ENCODE assay signal across 7 cellular contexts in the genomic region with DNA sequence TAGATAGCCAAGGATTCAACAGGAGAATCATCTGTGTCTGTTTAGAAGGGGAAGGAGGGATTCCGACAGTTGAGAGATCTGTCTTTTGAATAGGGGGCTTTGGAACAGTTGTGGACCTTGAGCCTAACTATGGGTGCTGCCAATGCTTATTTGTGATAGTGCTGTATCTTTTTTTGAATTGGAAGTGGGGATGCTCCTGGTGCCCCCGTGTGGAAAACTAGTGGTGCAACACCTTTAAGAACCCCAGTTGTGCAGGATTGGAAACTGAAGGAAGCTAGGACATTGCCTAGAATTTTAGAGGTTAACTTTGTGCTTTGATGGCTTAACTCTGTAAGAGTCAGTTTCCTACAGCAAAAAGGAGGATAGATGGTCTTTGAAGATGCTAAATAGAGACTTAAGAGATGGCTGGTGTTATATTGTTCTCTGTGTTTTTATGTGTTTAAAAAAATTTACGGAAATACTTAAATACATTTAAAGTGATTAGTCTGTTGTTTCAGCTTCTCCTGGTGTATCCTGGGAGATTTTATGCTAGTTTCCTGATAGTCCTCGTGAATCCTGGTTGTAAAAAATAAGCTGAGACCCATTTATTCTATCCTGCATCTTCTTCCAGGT.
A peak's percentile ranks its signal among the peaks of the same experiment; 100 is the strongest.
DNase-seq lines count a peak whose midpoint lies in the region; ATAC-seq lines count a peak whose summit lies in the region.

No MANE protein-coding gene starts in this region.

- H3K27ac ChIP-seq in caudate nucleus (ENCODE audit: low read depth, low read length): no peak overlapping the region

- ATAC-seq in left lobe of liver (peak; percentile 91), HG03565 (IDR thresholded peaks at IDR 0.05; ENCODE audit: unreplicated experiment) (no peak)

- peak; percentile 34 for DNase-seq in GF-D8 (lab: John Stamatoyannopoulos, UW)
- DNase-seq in Kasumi-1 (lab: John Stamatoyannopoulos, UW): peak; percentile 82 to 92
- DNase-seq in T follicular helper cell (ENCODE audit: low read depth): peak; percentile 16
- DNase-seq in caudate nucleus (lab: John Stamatoyannopoulos, UW): peak in 31 of 61 donors; percentile 1 to 49 (median 9)
- no peak for DNase-seq in left lobe of liver (ENCODE audit: low spot score)
- peak; percentile 8 for DNase-seq in stimulated activated CD8-positive, alpha-beta memory T cell treated with anti-CD3 and anti-CD28 coated beads, Interleukin-4, amount 100 ng/mL, for 24 hours (ENCODE audit: low read depth)
